Comparison of ENCODE assay signal across 10 cellular contexts in the genomic region with DNA sequence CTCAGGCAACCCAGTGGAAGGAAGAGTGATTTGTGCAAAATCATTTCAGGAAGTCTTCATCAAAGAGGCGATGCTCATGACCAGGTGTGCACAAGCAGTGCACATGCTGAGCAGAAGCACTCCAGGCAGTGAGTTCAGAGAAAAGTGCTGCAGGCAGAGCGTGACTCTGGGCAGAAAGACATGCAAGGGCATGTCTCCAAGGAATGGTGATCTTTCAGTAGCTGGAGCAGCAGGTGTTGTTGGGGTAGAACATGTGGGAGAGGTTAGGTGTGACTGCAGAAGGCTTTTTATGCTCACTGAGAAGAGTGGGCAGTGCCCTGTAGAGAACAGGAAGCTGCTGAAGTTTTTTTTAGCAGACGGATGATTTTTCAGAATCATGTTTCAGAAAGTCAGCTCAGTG.
A peak's percentile ranks its signal among the peaks of the same experiment; 100 is the strongest.
DNase-seq lines count a peak whose midpoint lies in the region; FAIRE-seq and TF ChIP-seq lines count a peak whose summit lies in the region.
"Had no signal": no experiment of that assay in that cellular context is flagged by ENCODE, and none has a peak within 500 bp of the region (broad histone marks: within the 10 kb centered on the region; RNA-seq: fewer than 3 reads in every experiment).

No MANE protein-coding gene starts in this region.

- no peak overlapping the region for H4K91ac ChIP-seq in H1 (replicated peaks; ENCODE audit: insufficient read length, low read length)

- H2BK15ac ChIP-seq in H1 (ENCODE audit: low read length): no peak overlapping the region

- CTCF ChIA-PET in H1 (lab: Charles Lee; ENCODE audit: partially characterized antibody): no interaction called here

- H2BK12ac ChIP-seq in H1 (ENCODE audit: low read depth, low read length): peak overlapping the region; percentile 80

- H3K18ac ChIP-seq in H1 (ENCODE audit: extremely low read depth, low read length): peak overlapping the region; percentile 48; the same call in 1 of the 2 replicates

- H3K56ac ChIP-seq in H1 (replicated peaks; ENCODE audit: insufficient read length, low read depth, low read length): no peak overlapping the region

- no peak overlapping the region for H2BK20ac ChIP-seq in H1 (ENCODE audit: low read length)

- H3K36me3 ChIP-seq in GM23248 (ENCODE audit: low read depth) (no peaks in the 10 kb centered on the region), Loucy (ENCODE audit: insufficient read depth, low read length) (no peaks in the 10 kb centered on the region), H1 (ENCODE audit: control insufficient read depth in 2 of 4, insufficient read depth in 4 of 4, low read length in 3 of 4) (no peaks in the 10 kb centered on the region), hepatocyte (replicated peaks; ENCODE audit: insufficient read depth, low read depth) (no peaks in the 10 kb centered on the region), suprapubic skin (no peaks in the 10 kb centered on the region)
- H3K36me3 ChIP-seq: prostate gland had no signal

- H3K9me3 ChIP-seq in GM23248 (ENCODE audit: low read depth): no peaks in the 10 kb centered on the region
- H3K9me3 ChIP-seq in Loucy (ENCODE audit: insufficient read depth, low read depth, low read length): no peaks in the 10 kb centered on the region
- no peaks in the 10 kb centered on the region for H3K9me3 ChIP-seq in H1 (ENCODE audit: insufficient read depth in 2 of 2, low read depth in 1 of 2, low read length in 1 of 2)
- no peaks in the 10 kb centered on the region for H3K9me3 ChIP-seq in hepatocyte (ENCODE audit: low read depth)
- no peaks in the 10 kb centered on the region for H3K9me3 ChIP-seq in suprapubic skin
- H3K9me3 ChIP-seq: prostate gland had no signal

- H3K27me3 ChIP-seq in GM23248 (replicated peaks; ENCODE audit: insufficient read depth) (no peaks in the 10 kb centered on the region), Loucy (ENCODE audit: insufficient read depth, low read length, poor library complexity, severe bottlenecking) (no peaks in the 10 kb centered on the region), H1 (replicated peaks in 1 of 4; ENCODE audit: control insufficient read depth in 3 of 4, extremely low read depth in 1 of 4, insufficient read depth in 3 of 4, low read length in 3 of 4) (no peaks in the 10 kb centered on the region), hepatocyte (no peaks in the 10 kb centered on the region), suprapubic skin (no peaks in the 10 kb centered on the region)

- peak overlapping the region; percentile 76; the same call in 1 of the 2 replicates for H2BK5ac ChIP-seq in H1 (ENCODE audit: low read depth, low read length)

- H3K79me2 ChIP-seq in GM23248 (ENCODE audit: insufficient read depth) (no peaks in the 10 kb centered on the region), Loucy (ENCODE audit: insufficient read depth, low read length) (no peaks in the 10 kb centered on the region), H1 (ENCODE audit: control insufficient read depth in 1 of 2, insufficient read depth in 2 of 2, low read length in 2 of 2) (no peaks in the 10 kb centered on the region), hepatocyte (no peaks in the 10 kb centered on the region)

- TF ChIP-seq CTCF in Loucy (conservative IDR thresholded peaks at IDR 0.05; ENCODE audit: low read length) (no peak), H1 (IDR thresholded peaks at IDR 0.05; ENCODE audit: control extremely low read depth in 1 of 3, insufficient read depth in 1 of 3, low read depth in 1 of 3, low read length in 3 of 3) (no peak), hepatocyte (IDR thresholded peaks at IDR 0.05; ENCODE audit: poor library complexity) (no peak), suprapubic skin (IDR thresholded peaks at IDR 0.05) (no peak)

- H4K20me1 ChIP-seq in GM23248 (ENCODE audit: insufficient read depth) (no peaks in the 10 kb centered on the region), Loucy (ENCODE audit: insufficient read depth, low read length, poor library complexity, severe bottlenecking) (no peaks in the 10 kb centered on the region), H1 (replicated peaks in 1 of 2; ENCODE audit: control insufficient read depth in 1 of 2, insufficient read depth in 2 of 2, low read length in 2 of 2) (no peaks in the 10 kb centered on the region), hepatocyte (ENCODE audit: insufficient read depth, poor library complexity, severe bottlenecking) (no peaks in the 10 kb centered on the region)

- DNase-seq in DMS53 treated with DMSO at 0.1 percent for 48 hours (lab: John Stamatoyannopoulos, UW; ENCODE audit: unreplicated experiment) (peak; percentile 78), GM23248 (peak; percentile 13), H1 (ENCODE audit: low read depth in 1 of 2, low spot score in 2 of 2) (no peak), hepatocyte (ENCODE audit: low spot score) (no peak), SIG-M5 (lab: John Stamatoyannopoulos, UW) (no peak), suprapubic skin (ENCODE audit: low spot score in 2 of 2) (no peak), nucleus accumbens (lab: John Stamatoyannopoulos, UW) (no peak)
- DNase-seq: MV-4-11 had no signal

- H3K23me2 ChIP-seq in H1 (ENCODE audit: low read depth, low read length): no peaks in the 10 kb centered on the region; the same call in 1 of the 2 replicates

- in situ Hi-C loops in GM23248 (cut with MboI): no loop called here

- no peak overlapping the region for H3K23ac ChIP-seq in H1 (ENCODE audit: insufficient read length)

- H3K4me2 ChIP-seq in GM23248 (ENCODE audit: unreplicated experiment): no peak overlapping the region
- peak overlapping the region; percentile 11 for H3K4me2 ChIP-seq in Loucy (ENCODE audit: low read depth, low read length, poor library complexity, severe bottlenecking)
- H3K4me2 ChIP-seq in H1 (ENCODE audit: insufficient read depth in 1 of 2, low read depth in 2 of 2, low read length in 2 of 2): no peak overlapping the region; a peak in 1 of 4 replicates
- no peak overlapping the region for H3K4me2 ChIP-seq in hepatocyte

- no peak overlapping the region for H4K5ac ChIP-seq in H1 (ENCODE audit: insufficient read length, low read depth, low read length)

- H3K4me1 ChIP-seq in GM23248 (ENCODE audit: insufficient read depth): peaks cover 36% of the 10 kb centered on the region
- peaks cover 11% of the 10 kb centered on the region for H3K4me1 ChIP-seq in Loucy (ENCODE audit: insufficient read depth, low read length, poor library complexity, severe bottlenecking)
- H3K4me1 ChIP-seq in H1 (replicated peaks in 1 of 4; ENCODE audit: control insufficient read depth in 3 of 4, insufficient read depth in 4 of 4, low read length in 3 of 4): peaks cover 0 to 4% (median 1%) of the 10 kb centered on the region in 4 experiments; a peak in 1 of 7 replicates
- no peaks in the 10 kb centered on the region for H3K4me1 ChIP-seq in hepatocyte (ENCODE audit: insufficient read depth)
- no peaks in the 10 kb centered on the region for H3K4me1 ChIP-seq in suprapubic skin
- H3K4me1 ChIP-seq: prostate gland had no signal

- H2AFZ ChIP-seq in GM23248: peak overlapping the region; percentile 53
- peak overlapping the region; percentile 22 for H2AFZ ChIP-seq in Loucy (ENCODE audit: low read length)
- peak overlapping the region; percentile 76; the same call in 1 of the 2 replicates for H2AFZ ChIP-seq in H1 (ENCODE audit: low read length)
- no peak overlapping the region for H2AFZ ChIP-seq in hepatocyte

- H3K4ac ChIP-seq in H1 (replicated peaks; ENCODE audit: insufficient read length, low read depth, low read length): no peak overlapping the region

- no peaks in the 10 kb centered on the region for H3K79me1 ChIP-seq in H1 (ENCODE audit: low read depth, low read length)

- 29 to 46% methylated on average over 3 of the region's 3 CpGs for WGBS in GM23248 (ENCODE audit: low coverage in 1 of 2, low lambda C conversion rate in 2 of 2, missing lambda C conversion rate in 2 of 2), 2 experiments
- WGBS in H1 (ENCODE audit: extremely low coverage in 1 of 2, insufficient coverage in 1 of 2, insufficient read length in 1 of 2, insufficient replicate concordance in 2 of 2, low coverage in 1 of 2, low lambda C conversion rate in 2 of 2, missing lambda C conversion rate in 1 of 2), 2 experiments: 79% methylated on average over 3 of the region's 3 CpGs; no CpG with 5 or more reads in 1 of the 2 experiments
- 65% methylated on average over 3 of the region's 3 CpGs for WGBS in hepatocyte (ENCODE audit: low lambda C conversion rate, missing lambda C conversion rate)
- WGBS in suprapubic skin: 8% methylated on average over 3 of the region's 3 CpGs

- H2BK120ac ChIP-seq in H1 (replicated peaks; ENCODE audit: low read depth, low read length): peak overlapping the region; percentile 45

- no peak overlapping the region for H3K9ac ChIP-seq in GM23248
- H3K9ac ChIP-seq in Loucy (ENCODE audit: low read depth, low read length, poor library complexity, severe bottlenecking): peak overlapping the region; percentile 8
- no peak overlapping the region for H3K9ac ChIP-seq in H1 (replicated peaks in 1 of 4; ENCODE audit: extremely low read depth in 1 of 4, low read depth in 3 of 4, low read length in 3 of 4)

- POLR2A ChIA-PET in H1 (lab: Charles Lee; ENCODE audit: partially characterized antibody): no interaction called here

- no peak for TF ChIP-seq RAD21 in H1 (IDR thresholded peaks at IDR 0.05 in 1 of 2, conservative IDR thresholded peaks at IDR 0.05 in 1 of 2; ENCODE audit: low read depth in 2 of 2, low read length in 2 of 2)

- FAIRE-seq in H1 (lab: Jason Lieb, UNC): no peak

- peaks cover 18% of the 10 kb centered on the region for H3F3A ChIP-seq in GM23248 (ENCODE audit: insufficient read depth)
- no peaks in the 10 kb centered on the region for H3F3A ChIP-seq in Loucy (ENCODE audit: low read depth)

- H3K27ac ChIP-seq in GM23248: no peak overlapping the region
- no peak overlapping the region for H3K27ac ChIP-seq in H1 (ENCODE audit: low read depth, low read length)
- H3K27ac ChIP-seq in hepatocyte: no peak overlapping the region
- no peak overlapping the region for H3K27ac ChIP-seq in suprapubic skin
- H3K27ac ChIP-seq: prostate gland had no signal

- no peak overlapping the region for H2AK5ac ChIP-seq in H1 (ENCODE audit: low read depth, low read length)

- no peak for TF ChIP-seq POLR2A in H1 (IDR thresholded peaks at IDR 0.05; ENCODE audit: control extremely low read depth in 1 of 2, low read depth in 2 of 2, low read length in 2 of 2)
- TF ChIP-seq POLR2A in suprapubic skin (IDR thresholded peaks at IDR 0.05): no peak

- H3K4me3 ChIP-seq in GM23248 (no peak overlapping the region), Loucy (ENCODE audit: low read length, poor library complexity, severe bottlenecking) (no peak overlapping the region), H1 (ENCODE audit: extremely low read depth in 1 of 4, insufficient read depth in 2 of 4, low read depth in 3 of 4, low read length in 4 of 4) (no peak overlapping the region), hepatocyte (no peak overlapping the region), suprapubic skin (no peak overlapping the region)
- H3K4me3 ChIP-seq: prostate gland had no signal

- H3K9me2 ChIP-seq in GM23248 (ENCODE audit: insufficient read depth): no peaks in the 10 kb centered on the region
- no peaks in the 10 kb centered on the region for H3K9me2 ChIP-seq in Loucy (replicated peaks; ENCODE audit: low read depth, low read length)
- no peaks in the 10 kb centered on the region for H3K9me2 ChIP-seq in hepatocyte (replicated peaks; ENCODE audit: insufficient read depth)

- no peak for TF ChIP-seq EP300 in H1 (IDR thresholded peaks at IDR 0.05; ENCODE audit: borderline replicate concordance in 1 of 2, low read depth in 2 of 2, low read length in 2 of 2)
- no peak for TF ChIP-seq EP300 in suprapubic skin (IDR thresholded peaks at IDR 0.05)

- no peak overlapping the region for H4K8ac ChIP-seq in H1 (ENCODE audit: extremely low read depth, insufficient read depth, low read length)

- no peak overlapping the region for H3K14ac ChIP-seq in H1 (ENCODE audit: insufficient read length)

Comparison
In these comparisons a context has a peak if more than half of its experiments do, and no peak if none do; other contexts are left out.
1. DNase-seq: peak in DMS53 treated with DMSO at 0.1 percent for 48 hours (single experiment) and GM23248 (single experiment); none in H1 (0 of 2), hepatocyte (single experiment), SIG-M5 (single experiment), suprapubic skin (0 of 2) and nucleus accumbens (0 of 56).